In genomic region chr4:3926271-3926670, GRCh38 we compare ENCODE assay signal across 8 cellular contexts.
A peak's percentile ranks its signal among the peaks of the same experiment; 100 is the strongest.
DNase-seq lines count a peak whose midpoint lies in the region; FAIRE-seq and TF ChIP-seq lines count a peak whose summit lies in the region.
"Not testable (repeated sequence)": the region's sequence is repeated elsewhere in the genome, so short reads cannot be mapped to it uniquely, and the experiment has no call there.

No MANE protein-coding gene starts in this region.

- H3K27ac ChIP-seq in HUES48 (ENCODE audit: low read depth, low read length) = peak overlapping the region; percentile 77
- H3K27ac ChIP-seq in HUES6 (ENCODE audit: low read depth, low read length) = peak overlapping the region; percentile 90; the same call in 1 of the 2 replicates
- H3K27ac ChIP-seq in WERI-Rb-1 = peak overlapping the region; percentile 17; the same call in 1 of the 2 replicates
- H3K27ac ChIP-seq in H1 (ENCODE audit: low read depth, low read length); endodermal cell (ENCODE audit: low read depth, low read length); spleen: not testable (repeated sequence)
- H3K27ac ChIP-seq in mesendoderm (ENCODE audit: low read depth, low read length) = peak overlapping the region; percentile 91

- not testable (repeated sequence) for H3K23ac ChIP-seq in H1 (ENCODE audit: insufficient read length); mesendoderm (ENCODE audit: low read length)

- intact Hi-C loops in spleen (cut with DNase I; ENCODE audit: low total_unique reads) = not testable (repeated sequence)

- H3K4me3 Mint-ChIP-seq in endodermal cell = not testable (repeated sequence)

- POLR2A ChIA-PET in H1 (lab: Charles Lee; ENCODE audit: partially characterized antibody) = not testable (repeated sequence)

- H4K8ac ChIP-seq in H1 (ENCODE audit: extremely low read depth, insufficient read depth, low read length); mesendoderm (ENCODE audit: low read depth, low read length): not testable (repeated sequence)

- not testable (repeated sequence) for H2BK15ac ChIP-seq in H1 (ENCODE audit: low read length); mesendoderm (replicated peaks; ENCODE audit: low read depth)

- H3K14ac ChIP-seq in H1 (ENCODE audit: insufficient read length) = not testable (repeated sequence)

- 75% methylated on average over 10 of the region's 10 CpGs; no CpG with 5 or more reads in 1 of the 2 experiments for WGBS in H1 (ENCODE audit: extremely low coverage in 1 of 2, insufficient coverage in 1 of 2, insufficient read length in 1 of 2, insufficient replicate concordance in 2 of 2, low coverage in 1 of 2, low lambda C conversion rate in 2 of 2, missing lambda C conversion rate in 1 of 2), 2 experiments
- WGBS in endodermal cell (ENCODE audit: insufficient coverage in 1 of 2, insufficient read length in 1 of 2), 2 experiments = 23 to 42% methylated on average over 6 to 9 of the region's 10 CpGs
- WGBS in mesendoderm (ENCODE audit: extremely low coverage, insufficient coverage, low lambda C conversion rate) = no CpG with 5 or more reads among the region's 10 CpGs
- 58 to 79% (median 68%) methylated on average over 10 of the region's 10 CpGs for WGBS in spleen, 5 donors

- H3K79me1 ChIP-seq in H1 (ENCODE audit: low read depth, low read length); mesendoderm (ENCODE audit: low read length): not testable (repeated sequence)

- not testable (repeated sequence) for TF ChIP-seq EP300 in H1 (IDR thresholded peaks at IDR 0.05; ENCODE audit: borderline replicate concordance in 1 of 2, low read depth in 2 of 2, low read length in 2 of 2)

- not testable (repeated sequence) for H3K9ac ChIP-seq in HUES48 (ENCODE audit: low read depth, low read length); H1 (replicated peaks in 1 of 4; ENCODE audit: extremely low read depth in 1 of 4, low read depth in 3 of 4, low read length in 3 of 4)
- H3K9ac ChIP-seq in HUES6 (ENCODE audit: low read length) (peak overlapping the region; percentile 93), endodermal cell (ENCODE audit: extremely low read depth, low read length, poor library complexity, severe bottlenecking) (peak overlapping the region; percentile 95), mesendoderm (ENCODE audit: low read length) (peak overlapping the region; percentile 39)

- not testable (repeated sequence) for H3K4me3 ChIP-seq in HUES48 (ENCODE audit: low read depth, low read length); WERI-Rb-1 (ENCODE audit: low read depth, low read length); H1 (ENCODE audit: extremely low read depth in 1 of 4, insufficient read depth in 2 of 4, low read depth in 3 of 4, low read length in 4 of 4); mesendoderm (ENCODE audit: low read length); spleen
- H3K4me3 ChIP-seq in HUES6 (ENCODE audit: low read depth, low read length) (peak overlapping the region; percentile 4; the same call in 1 of the 2 replicates), endodermal cell (ENCODE audit: low read length) (peak overlapping the region; percentile 93)

- H4K91ac ChIP-seq in H1 (replicated peaks; ENCODE audit: insufficient read length, low read length) = not testable (repeated sequence)

- H3K36me3 Mint-ChIP-seq in endodermal cell (ENCODE audit: low read depth) = peaks cover 10% of the 10 kb centered on the region

- peaks cover 13% of the 10 kb centered on the region for H3K9me3 Mint-ChIP-seq in endodermal cell

- not testable (repeated sequence) for H3K4me2 ChIP-seq in H1 (ENCODE audit: insufficient read depth in 1 of 2, low read depth in 2 of 2, low read length in 2 of 2); mesendoderm (ENCODE audit: low read length)

- not testable (repeated sequence) for H2BK12ac ChIP-seq in H1 (ENCODE audit: low read depth, low read length)

- CTCF ChIA-PET in H1 (lab: Charles Lee; ENCODE audit: partially characterized antibody) = not testable (repeated sequence)

- H2BK5ac ChIP-seq in H1 (ENCODE audit: low read depth, low read length) (peak overlapping the region; percentile 97; the same call in 1 of the 2 replicates), mesendoderm (ENCODE audit: low read length) (peak overlapping the region; percentile 83)

- not testable (repeated sequence) for H3K18ac ChIP-seq in H1 (ENCODE audit: extremely low read depth, low read length)
- H3K18ac ChIP-seq in mesendoderm (ENCODE audit: low read length) = peak overlapping the region; percentile 98

- not testable (repeated sequence) for H3K27me3 ChIP-seq in HUES48 (ENCODE audit: control insufficient read depth, insufficient read depth, low read length); HUES6 (ENCODE audit: control insufficient read depth, insufficient read depth, low read length); WERI-Rb-1 (ENCODE audit: insufficient read depth, low read depth, severe bottlenecking); H1 (replicated peaks in 1 of 4; ENCODE audit: control insufficient read depth in 3 of 4, extremely low read depth in 1 of 4, insufficient read depth in 3 of 4, low read length in 3 of 4); endodermal cell (ENCODE audit: control insufficient read depth, insufficient read depth, low read length, poor library complexity, severe bottlenecking); mesendoderm (ENCODE audit: insufficient read depth, low read length, poor library complexity); spleen (replicated peaks in 1 of 7)

- H3K36me3 ChIP-seq in HUES48 (ENCODE audit: control insufficient read depth, insufficient read depth, low read length); HUES6 (ENCODE audit: control insufficient read depth, insufficient read depth, low read length); WERI-Rb-1; H1 (ENCODE audit: control insufficient read depth in 2 of 4, insufficient read depth in 4 of 4, low read length in 3 of 4); mesendoderm (ENCODE audit: control insufficient read depth, insufficient read depth, low read length); spleen: not testable (repeated sequence)
- H3K36me3 ChIP-seq in endodermal cell (ENCODE audit: control insufficient read depth, insufficient read depth, low read length) = peaks cover 11% of the 10 kb centered on the region

- not testable (repeated sequence) for TF ChIP-seq RAD21 in H1 (IDR thresholded peaks at IDR 0.05 in 1 of 2, conservative IDR thresholded peaks at IDR 0.05 in 1 of 2; ENCODE audit: low read depth in 2 of 2, low read length in 2 of 2)

- H2AFZ ChIP-seq in H1 (ENCODE audit: low read length) = not testable (repeated sequence)

- not testable (repeated sequence) for H3K79me2 ChIP-seq in H1 (ENCODE audit: control insufficient read depth in 1 of 2, insufficient read depth in 2 of 2, low read length in 2 of 2); mesendoderm (ENCODE audit: control insufficient read depth, insufficient read depth, low read length)

- H3K4ac ChIP-seq in H1 (replicated peaks; ENCODE audit: insufficient read length, low read depth, low read length) = not testable (repeated sequence)
- peak overlapping the region; percentile 100 for H3K4ac ChIP-seq in mesendoderm (ENCODE audit: low read depth, low read length)

- not testable (repeated sequence) for TF ChIP-seq CTCF in WERI-Rb-1 (IDR thresholded peaks at IDR 0.05; ENCODE audit: low read depth, low read length); H1 (IDR thresholded peaks at IDR 0.05; ENCODE audit: control extremely low read depth in 1 of 3, insufficient read depth in 1 of 3, low read depth in 1 of 3, low read length in 3 of 3); endodermal cell (conservative IDR thresholded peaks at IDR 0.05); spleen (IDR thresholded peaks at IDR 0.05 in 8 of 11, conservative IDR thresholded peaks at IDR 0.05 in 3 of 11)

- not testable (repeated sequence) for H2BK20ac ChIP-seq in H1 (ENCODE audit: low read length)

- not testable (repeated sequence) for TF ChIP-seq POLR2A in H1 (IDR thresholded peaks at IDR 0.05; ENCODE audit: control extremely low read depth in 1 of 2, low read depth in 2 of 2, low read length in 2 of 2); spleen (IDR thresholded peaks at IDR 0.05)

- not testable (repeated sequence) for H3K27ac Mint-ChIP-seq in endodermal cell

- not testable (repeated sequence) for H4K20me1 ChIP-seq in H1 (replicated peaks in 1 of 2; ENCODE audit: control insufficient read depth in 1 of 2, insufficient read depth in 2 of 2, low read length in 2 of 2)

- H3K4me1 ChIP-seq in HUES48 (ENCODE audit: control insufficient read depth, insufficient read depth, low read length); H1 (replicated peaks in 1 of 4; ENCODE audit: control insufficient read depth in 3 of 4, insufficient read depth in 4 of 4, low read length in 3 of 4); endodermal cell (ENCODE audit: control insufficient read depth, insufficient read depth, low read length); spleen: not testable (repeated sequence)
- peaks cover 46% of the 10 kb centered on the region for H3K4me1 ChIP-seq in HUES6 (ENCODE audit: control insufficient read depth, insufficient read depth, low read length)
- peaks cover 10% of the 10 kb centered on the region for H3K4me1 ChIP-seq in mesendoderm (ENCODE audit: control insufficient read depth, low read depth, low read length)

- not testable (repeated sequence) for H2BK120ac ChIP-seq in H1 (replicated peaks; ENCODE audit: low read depth, low read length); mesendoderm (ENCODE audit: low read depth, low read length)

- not testable (repeated sequence) for FAIRE-seq in H1 (lab: Jason Lieb, UNC)

- H3K56ac ChIP-seq in H1 (replicated peaks; ENCODE audit: insufficient read length, low read depth, low read length) = not testable (repeated sequence)
- H3K56ac ChIP-seq in mesendoderm (ENCODE audit: low read length) = peak overlapping the region; percentile 82

- H2AK5ac ChIP-seq in H1 (ENCODE audit: low read depth, low read length); mesendoderm (ENCODE audit: low read length): not testable (repeated sequence)

- not testable (repeated sequence) for H4K5ac ChIP-seq in H1 (ENCODE audit: insufficient read length, low read depth, low read length); mesendoderm (ENCODE audit: low read length)

- peak; percentile 62 for DNase-seq in ELF-1 (ENCODE audit: low read depth, low spot score)
- not testable (repeated sequence) for DNase-seq in WERI-Rb-1; H1 (ENCODE audit: low read depth in 1 of 2, low spot score in 2 of 2)
- peak; percentile 73 for DNase-seq in endodermal cell
- DNase-seq in mesendoderm = peak; percentile 58
- DNase-seq in spleen = peak; percentile 19

- peaks cover 34% of the 10 kb centered on the region for H3K4me1 Mint-ChIP-seq in endodermal cell

- H3K9me3 ChIP-seq in HUES48 (ENCODE audit: control insufficient read depth, insufficient read depth, low read length); HUES6 (ENCODE audit: control insufficient read depth, insufficient read depth, low read depth, low read length); WERI-Rb-1 (ENCODE audit: severe bottlenecking); H1 (ENCODE audit: insufficient read depth in 2 of 2, low read depth in 1 of 2, low read length in 1 of 2); spleen: not testable (repeated sequence)
- peaks cover 11% of the 10 kb centered on the region for H3K9me3 ChIP-seq in endodermal cell (ENCODE audit: control insufficient read depth, low read length)

- not testable (repeated sequence) for H3K23me2 ChIP-seq in H1 (ENCODE audit: low read depth, low read length)

- peaks cover 14% of the 10 kb centered on the region for H3K27me3 Mint-ChIP-seq in endodermal cell (ENCODE audit: insufficient read depth)
